ENCODE assay signal across 10 cellular contexts in genomic region chr2:2328847-2329246, GRCh38. TPM values are rescaled to one million over a fixed set of nuclear protein-coding genes. Genes with fewer than 3 reads are reported as not detected.
A peak's percentile ranks its signal among the peaks of the same experiment; 100 is the strongest.
DNase-seq lines count a peak whose midpoint lies in the region; ATAC-seq and TF ChIP-seq lines count a peak whose summit lies in the region.
"Had no signal": no experiment of that assay in that cellular context is flagged by ENCODE, and none has a peak within 500 bp of the region (broad histone marks: within the 10 kb centered on the region; RNA-seq: fewer than 3 reads in every experiment).

No MANE protein-coding gene starts in this region.

- no peaks in the 10 kb centered on the region for H3K27me3 ChIP-seq in BE2C
- H3K27me3 ChIP-seq: suprapubic skin had no signal

- DNase-seq in BE2C (peak; percentile 61), HK-2 (ENCODE audit: unreplicated experiment) (peak; percentile 7), NCI-H69 (lab: John Stamatoyannopoulos, UW) (peak; percentile 82), ecto neural progenitor cell (ENCODE audit: low spot score) (peak; percentile 70), GM10266 (ENCODE audit: extremely low spot score) (no peak)

- H3K4me1 ChIP-seq in BE2C: peaks cover 18% of the 10 kb centered on the region
- H3K4me1 ChIP-seq: suprapubic skin had no signal

- ATAC-seq in HG03439 (IDR thresholded peaks at IDR 0.05; ENCODE audit: unreplicated experiment) (no peak), HG03108 (IDR thresholded peaks at IDR 0.05; ENCODE audit: unreplicated experiment) (no peak), HG03520 (IDR thresholded peaks at IDR 0.05; ENCODE audit: unreplicated experiment) (no peak)

- H3K9me3 ChIP-seq in BE2C: no peaks in the 10 kb centered on the region
- H3K9me3 ChIP-seq: suprapubic skin had no signal

- no peaks in the 10 kb centered on the region for H3K36me3 ChIP-seq in BE2C
- H3K36me3 ChIP-seq: suprapubic skin had no signal

- peak overlapping the region; percentile 90 for H3K4me3 ChIP-seq in BE2C (ENCODE audit: low read depth, low read length)
- H3K4me3 ChIP-seq: skin epidermis, suprapubic skin had no signal

- TF ChIP-seq CTCF in BE2C (IDR thresholded peaks at IDR 0.05; ENCODE audit: low read depth, low read length) (no peak), GM10266 (IDR thresholded peaks at IDR 0.05; ENCODE audit: control insufficient read depth, insufficient read depth, low read depth, missing control alignments) (no peak)

RNA-seq across cellular contexts. Expression of gene MYT1L, which starts 2.2 kb away (rescaled TPM):
- 34.6 TPM for polyA plus RNA-seq in BE2C (2012; ENCODE audit: insufficient read depth, insufficient read length, low read depth)
